Comparison of ENCODE assay signal across 21 cellular contexts in genomic region chr1:244236721-244237120, GRCh38.
A peak's percentile ranks its signal among the peaks of the same experiment; 100 is the strongest.
DNase-seq lines count a peak whose midpoint lies in the region; ATAC-seq, FAIRE-seq and TF ChIP-seq lines count a peak whose summit lies in the region.
"Had no signal": no experiment of that assay in that cellular context is flagged by ENCODE, and none has a peak within 500 bp of the region (broad histone marks: within the 10 kb centered on the region; RNA-seq: fewer than 3 reads in every experiment).

No MANE protein-coding gene starts in this region.

- H2BK120ac ChIP-seq in IMR-90 (ENCODE audit: low read depth, low read length) (peak overlapping the region; percentile 2; the same call in 1 of the 2 replicates), trophoblast cell (ENCODE audit: insufficient read depth, low read length, poor library complexity) (no peak overlapping the region)

- H3K36me3 ChIP-seq in HepG2 (replicated peaks in 1 of 2; ENCODE audit: control insufficient read depth in 1 of 2, insufficient read depth in 2 of 2, low read length in 2 of 2) (no peaks in the 10 kb centered on the region), right lobe of liver (no peaks in the 10 kb centered on the region), IMR-90 (ENCODE audit: control insufficient read depth, insufficient read depth, low read length) (no peaks in the 10 kb centered on the region), trophoblast cell (ENCODE audit: control insufficient read depth in 1 of 2, insufficient read depth in 2 of 2, low read length in 2 of 2) (no peaks in the 10 kb centered on the region)
- H3K36me3 ChIP-seq: BE2C had no signal

- H3K27me3 Mint-ChIP-seq in activated CD4-positive, alpha-beta memory T cell treated with anti-CD3 and anti-CD28 coated beads, Interleukin-2, amount 10 ng/mL, durations not matched to agents 7 days and 5 days: no peaks in the 10 kb centered on the region

- no TSS peak for BruUV-seq in HepG2 (replicated peaks; lab: Mats Ljungman, UMichigan)
- no TSS peak for BruUV-seq in IMR-90 (replicated peaks; lab: Mats Ljungman, UMichigan)

- no peak overlapping the region for H4K12ac ChIP-seq in trophoblast cell (ENCODE audit: low read depth, low read length)

- H3K18ac ChIP-seq in IMR-90 (ENCODE audit: low read depth, low read length) (no peak overlapping the region), trophoblast cell (ENCODE audit: low read length) (no peak overlapping the region)

- H3K23ac ChIP-seq in IMR-90 (ENCODE audit: low read depth, low read length) (no peak overlapping the region), trophoblast cell (ENCODE audit: low read length) (no peak overlapping the region)

- H3K9ac ChIP-seq in HepG2 (ENCODE audit: insufficient read depth, low read depth, low read length) (no peak overlapping the region), IMR-90 (ENCODE audit: low read depth, low read length) (no peak overlapping the region), trophoblast cell (ENCODE audit: low read length) (no peak overlapping the region)

- no peak overlapping the region for H2BK12ac ChIP-seq in trophoblast cell (ENCODE audit: low read length)

- no peak overlapping the region for H3K4me3 ChIP-seq in HepG2 (replicated peaks in 1 of 3; ENCODE audit: insufficient read depth in 1 of 3, low read depth in 2 of 3, low read length in 3 of 3)
- no peak overlapping the region for H3K4me3 ChIP-seq in right lobe of liver
- H3K4me3 ChIP-seq in IMR-90 (ENCODE audit: insufficient read depth, low read depth, low read length): no peak overlapping the region
- no peak overlapping the region for H3K4me3 ChIP-seq in trophoblast cell (ENCODE audit: low read depth, low read length)
- H3K4me3 ChIP-seq: GM23338, K562 had no signal

- no peak overlapping the region for H3K4ac ChIP-seq in IMR-90 (ENCODE audit: low read depth, low read length)
- H3K4ac ChIP-seq in trophoblast cell (ENCODE audit: low read depth, low read length): no peak overlapping the region

- H3K14ac ChIP-seq in IMR-90 (replicated peaks; ENCODE audit: low read depth, low read length) (no peak overlapping the region), trophoblast cell (ENCODE audit: low read length) (no peak overlapping the region)

- H3K9me3 ChIP-seq in HepG2 (ENCODE audit: low read length): no peaks in the 10 kb centered on the region
- no peaks in the 10 kb centered on the region for H3K9me3 ChIP-seq in right lobe of liver
- H3K9me3 ChIP-seq in IMR-90 (ENCODE audit: control insufficient read depth, insufficient read depth, low read length): no peaks in the 10 kb centered on the region
- H3K9me3 ChIP-seq in trophoblast cell (ENCODE audit: insufficient read depth, low read depth, low read length): peaks cover 2% of the 10 kb centered on the region
- H3K9me3 ChIP-seq: BE2C, Caco-2 had no signal

- H2AFZ ChIP-seq in HepG2 (ENCODE audit: low read length): no peak overlapping the region
- H2AFZ ChIP-seq in IMR-90 (replicated peaks; ENCODE audit: low read length, poor library complexity): peak overlapping the region; percentile 47
- H2AFZ ChIP-seq in trophoblast cell (ENCODE audit: insufficient read depth, low read length, poor library complexity): no peak overlapping the region

- no peaks in the 10 kb centered on the region for H3K36me3 Mint-ChIP-seq in activated CD4-positive, alpha-beta memory T cell treated with anti-CD3 and anti-CD28 coated beads, Interleukin-2, amount 10 ng/mL, durations not matched to agents 7 days and 5 days (ENCODE audit: low read depth)

- H3K27ac Mint-ChIP-seq in activated CD4-positive, alpha-beta memory T cell treated with anti-CD3 and anti-CD28 coated beads, Interleukin-2, amount 10 ng/mL, durations not matched to agents 7 days and 5 days: no peak overlapping the region
- H3K27ac Mint-ChIP-seq: CD4-positive, alpha-beta T cell; GM23338 had no signal

- no peak for TF ChIP-seq RAD21 in HepG2 (CRISPR knock-in tag; IDR thresholded peaks at IDR 0.05)
- no peak for TF ChIP-seq RAD21 in IMR-90 (IDR thresholded peaks at IDR 0.05; ENCODE audit: low read length)

- no peak overlapping the region for H3K27ac ChIP-seq in HepG2 (ENCODE audit: extremely low read length, insufficient read depth, low read length)
- no peak overlapping the region for H3K27ac ChIP-seq in right lobe of liver
- H3K27ac ChIP-seq in IMR-90 (ENCODE audit: insufficient read depth, low read length): no peak overlapping the region
- H3K27ac ChIP-seq in trophoblast cell (ENCODE audit: low read depth, low read length): no peak overlapping the region

- H4K5ac ChIP-seq in IMR-90 (ENCODE audit: low read depth, low read length): no peak overlapping the region

- no peak for DNase-seq in HepG2 (ENCODE audit: low spot score)
- DNase-seq in right lobe of liver: no peak
- DNase-seq in IMR-90: no peak
- DNase-seq in kidney tubule cell (ENCODE audit: low spot score): peak; percentile 65
- peak; percentile 71 to 77 for DNase-seq in trophoblast cell
- no peak for DNase-seq in activated CD4-positive, alpha-beta memory T cell treated with anti-CD3 and anti-CD28 coated beads, Interleukin-2, amount 10 ng/mL, durations not matched to agents 7 days and 5 days
- no peak for DNase-seq in stimulated activated CD4-positive, alpha-beta T cell treated with anti-CD3 and anti-CD28 coated beads, Interleukin-4, amount 100 ng/mL, for 24 hours
- DNase-seq: ACHN; BE2C; C1 segment of cervical spinal cord; CD4-positive, alpha-beta T cell; H7 had no signal

- 0 out of 2 replicates have a peak, but pooled peaks cover 5% of the 10 kb centered on the region for H3K9me1 ChIP-seq in IMR-90 (ENCODE audit: insufficient read depth, low read length)

- no peak overlapping the region for H3K4me2 ChIP-seq in HepG2 (ENCODE audit: low read depth, low read length)
- H3K4me2 ChIP-seq in IMR-90 (ENCODE audit: low read depth, low read length): no peak overlapping the region
- H3K4me2 ChIP-seq in trophoblast cell (ENCODE audit: low read length): no peak overlapping the region
- H3K4me2 ChIP-seq: GM23338 had no signal

- POLR2A ChIA-PET in HepG2 (lab: Yijun Ruan, JAX): no interaction called here
- POLR2A ChIA-PET in IMR-90 (lab: Charles Lee; ENCODE audit: unreplicated experiment): no interaction called here
- POLR2A ChIA-PET in activated CD4-positive, alpha-beta memory T cell treated with anti-CD3 and anti-CD28 coated beads, Interleukin-2, amount 10 ng/mL, durations not matched to agents 7 days and 5 days (lab: Charles Lee): no interaction called here

- in situ Hi-C loops in HepG2 (cut with HindIII; ENCODE audit: extremely low pct_ligation_motif_present, low pct_unique_long_range_greater_than_20kb): no loop called here
- in situ Hi-C loops in IMR-90 (cut with MboI; ENCODE audit: low sequenced_read_pairs): no loop called here

- no peak overlapping the region for H4K91ac ChIP-seq in IMR-90 (ENCODE audit: insufficient read depth, low read depth, low read length)
- no peak overlapping the region for H4K91ac ChIP-seq in trophoblast cell (ENCODE audit: low read depth, low read length)

- no peak overlapping the region for H4K8ac ChIP-seq in IMR-90 (ENCODE audit: low read depth in 2 of 2, low read length in 2 of 2)
- no peak overlapping the region for H4K8ac ChIP-seq in trophoblast cell (ENCODE audit: low read depth, low read length)

- dilution Hi-C loops in IMR-90 (cut with HindIII; ENCODE audit: low sequenced_read_pairs, unreplicated experiment): no loop called here

- no peak overlapping the region for H2AK9ac ChIP-seq in IMR-90 (replicated peaks; ENCODE audit: low read depth, low read length, poor library complexity)

- peaks cover 7% of the 10 kb centered on the region for H3K4me1 Mint-ChIP-seq in activated CD4-positive, alpha-beta memory T cell treated with anti-CD3 and anti-CD28 coated beads, Interleukin-2, amount 10 ng/mL, durations not matched to agents 7 days and 5 days

- no peak for TF ChIP-seq EP300 in HepG2 (IDR thresholded peaks at IDR 0.05; ENCODE audit: low read depth in 2 of 2, low read length in 2 of 2)
- no peak for TF ChIP-seq EP300 in HepG2 (CRISPR knock-in tag; IDR thresholded peaks at IDR 0.05; ENCODE audit: borderline replicate concordance)

- no peaks in the 10 kb centered on the region for H4K20me1 ChIP-seq in HepG2 (ENCODE audit: insufficient read depth, low read length)
- H4K20me1 ChIP-seq in IMR-90 (ENCODE audit: insufficient read depth, low read length): no peaks in the 10 kb centered on the region

- no peaks in the 10 kb centered on the region for H3K79me2 ChIP-seq in HepG2 (ENCODE audit: insufficient read depth, low read length)
- peaks cover 2% of the 10 kb centered on the region for H3K79me2 ChIP-seq in trophoblast cell (ENCODE audit: control insufficient read depth, insufficient read depth, low read length, poor library complexity)

- no peak overlapping the region for H3K56ac ChIP-seq in IMR-90 (ENCODE audit: extremely low read depth, insufficient read depth, low read length)

- peaks cover 13% of the 10 kb centered on the region for H3K4me1 ChIP-seq in HepG2 (ENCODE audit: insufficient read depth, low read length)
- H3K4me1 ChIP-seq in right lobe of liver: no peaks in the 10 kb centered on the region
- peaks cover 11% of the 10 kb centered on the region for H3K4me1 ChIP-seq in IMR-90 (ENCODE audit: control insufficient read depth, insufficient read depth, low read length)
- peaks cover 0 to 9% of the 10 kb centered on the region in 2 experiments for H3K4me1 ChIP-seq in trophoblast cell (ENCODE audit: control insufficient read depth in 1 of 2, insufficient read depth in 2 of 2, low read length in 2 of 2)
- H3K4me1 ChIP-seq: BE2C had no signal

- no peak for ATAC-seq in HepG2
- no peak for ATAC-seq in right lobe of liver
- ATAC-seq in IMR-90 (ENCODE audit: low read depth): no peak
- ATAC-seq in GM18517 (IDR thresholded peaks at IDR 0.05; ENCODE audit: unreplicated experiment): no peak
- ATAC-seq: GM23338, HCT116, K562 had no signal

- H3K9me3 Mint-ChIP-seq in activated CD4-positive, alpha-beta memory T cell treated with anti-CD3 and anti-CD28 coated beads, Interleukin-2, amount 10 ng/mL, durations not matched to agents 7 days and 5 days: no peaks in the 10 kb centered on the region
- H3K9me3 Mint-ChIP-seq: CD4-positive, alpha-beta T cell; GM23338 had no signal

- H2BK20ac ChIP-seq in IMR-90 (ENCODE audit: low read depth, low read length): no peak overlapping the region; the same call in 1 of the 2 replicates

- H2BK15ac ChIP-seq in IMR-90 (ENCODE audit: low read depth, low read length): no peak overlapping the region

- H3K79me1 ChIP-seq in IMR-90 (ENCODE audit: low read depth in 1 of 2, low read length in 2 of 2) (no peaks in the 10 kb centered on the region), trophoblast cell (ENCODE audit: low read length) (peaks cover 13% of the 10 kb centered on the region)

- TF ChIP-seq CTCF in HepG2 (CRISPR knock-in tag; IDR thresholded peaks at IDR 0.05) (no peak), right lobe of liver (IDR thresholded peaks at IDR 0.05) (no peak), IMR-90 (conservative IDR thresholded peaks at IDR 0.05; ENCODE audit: low read depth, low read length) (no peak)

- no peak overlapping the region for H3K4me3 Mint-ChIP-seq in activated CD4-positive, alpha-beta memory T cell treated with anti-CD3 and anti-CD28 coated beads, Interleukin-2, amount 10 ng/mL, durations not matched to agents 7 days and 5 days
- H3K4me3 Mint-ChIP-seq: CD4-positive, alpha-beta T cell; GM23338 had no signal

- TF ChIP-seq POLR2A in HepG2 (IDR thresholded peaks at IDR 0.05; ENCODE audit: insufficient read depth in 1 of 2, low read depth in 2 of 2, low read length in 2 of 2) (no peak), right lobe of liver (IDR thresholded peaks at IDR 0.05) (no peak), IMR-90 (IDR thresholded peaks at IDR 0.05; ENCODE audit: low read depth, low read length) (no peak)

- WGBS in HepG2 (ENCODE audit: low lambda C conversion rate): 33% methylated on average over 7 of the region's 7 CpGs
- 75% methylated on average over 7 of the region's 7 CpGs for WGBS in right lobe of liver (ENCODE audit: insufficient coverage, low coverage, low lambda C conversion rate, missing lambda C conversion rate)
- WGBS in IMR-90 (ENCODE audit: extremely low coverage in 2 of 2, insufficient read length in 1 of 2), 2 experiments: 93% methylated on average over 5 of the region's 7 CpGs; no CpG with 5 or more reads in 1 of the 2 experiments
- WGBS in trophoblast cell (ENCODE audit: extremely low coverage, insufficient coverage, insufficient read length): no CpG with 5 or more reads among the region's 7 CpGs

- H2AK5ac ChIP-seq in IMR-90 (ENCODE audit: low read depth, low read length): 0 out of 2 replicates have a peak overlapping the region, but pooled peaks have one; percentile 20
- H2AK5ac ChIP-seq in trophoblast cell (ENCODE audit: low read length): no peak overlapping the region

- no peak for FAIRE-seq in HepG2 (lab: Jason Lieb, UNC)
- FAIRE-seq: A204.1, D721Med, G401.6, GM12891, K562 had no signal

- CTCF ChIA-PET in HepG2 (lab: Yijun Ruan, JAX; ENCODE audit: low intra/inter-chr PET ratio, low total read pairs): no interaction called here
- CTCF ChIA-PET in IMR-90 (lab: Yijun Ruan, JAX): interaction anchor here (0.9 kb wide), 1 partner anchor 299 kb away, joined by 3 read pairs; no protein-coding TSS in a partner anchor
- CTCF ChIA-PET in activated CD4-positive, alpha-beta memory T cell treated with anti-CD3 and anti-CD28 coated beads, Interleukin-2, amount 10 ng/mL, durations not matched to agents 7 days and 5 days (lab: Charles Lee): no interaction called here

- intact Hi-C loops in HepG2 (cut with micrococcal nuclease; ENCODE audit: unreplicated experiment) (no loop called here), right lobe of liver (cut with DNase I) (no loop called here), IMR-90 (cut with micrococcal nuclease) (no loop called here)

- H2BK5ac ChIP-seq in IMR-90 (ENCODE audit: low read depth, low read length, poor library complexity, severe bottlenecking) (no peak overlapping the region), trophoblast cell (ENCODE audit: low read depth, low read length, poor library complexity) (no peak overlapping the region)

- H3K27me3 ChIP-seq in HepG2 (ENCODE audit: control insufficient read depth in 1 of 2, insufficient read depth in 2 of 2, low read length in 2 of 2) (peaks cover 2 to 9% of the 10 kb centered on the region in 2 experiments; a peak in 2 of 5 replicates), right lobe of liver (no peaks in the 10 kb centered on the region), IMR-90 (ENCODE audit: control insufficient read depth, insufficient read depth, low read length) (no peaks in the 10 kb centered on the region; the same call in 1 of the 2 replicates), trophoblast cell (ENCODE audit: insufficient read depth, low read length) (no peaks in the 10 kb centered on the region)
- H3K27me3 ChIP-seq: BE2C had no signal

Comparison
In these comparisons a context has a peak if more than half of its experiments do, and no peak if none do; other contexts are left out.
1. DNase-seq: peak in kidney tubule cell (single experiment) and trophoblast cell (2 of 2); none in HepG2 (single experiment), right lobe of liver (0 of 3), IMR-90 (single experiment), activated CD4-positive, alpha-beta memory T cell treated with anti-CD3 and anti-CD28 coated beads, Interleukin-2, amount 10 ng/mL, durations not matched to agents 7 days and 5 days (single experiment) and stimulated activated CD4-positive, alpha-beta T cell treated with anti-CD3 and anti-CD28 coated beads, Interleukin-4, amount 100 ng/mL, for 24 hours (single experiment).